21 cellular contexts compared by ENCODE assay signal in the genomic region with DNA sequence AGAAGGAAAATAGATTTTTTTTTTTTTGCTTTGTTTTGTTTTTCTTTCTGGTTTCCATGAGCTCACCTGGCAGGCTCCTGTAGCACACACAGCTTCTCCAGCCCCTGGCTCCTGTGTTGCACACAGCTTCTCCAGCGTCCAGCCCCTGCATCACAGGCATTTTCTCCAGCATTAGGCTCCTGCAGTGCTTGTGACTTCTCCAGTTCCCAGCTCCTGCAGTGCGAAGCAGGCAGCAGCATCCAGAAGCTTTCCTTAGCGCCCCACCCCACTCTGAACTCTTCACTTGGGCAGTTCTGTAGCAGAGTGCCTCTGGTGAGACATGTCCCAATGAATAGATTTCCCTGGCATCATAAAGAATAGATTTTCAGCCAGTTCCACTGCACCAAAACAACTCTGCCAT. TPM values are rescaled to one million over a fixed set of nuclear protein-coding genes. Genes with fewer than 3 reads are reported as not detected.
"Had no signal": no experiment of that assay in that cellular context is flagged by ENCODE, and none has a peak within 500 bp of the region (broad histone marks: within the 10 kb centered on the region; RNA-seq: fewer than 3 reads in every experiment).

No MANE protein-coding gene starts in this region.

- ATAC-seq: foreskin keratinocyte; heart left ventricle; left colon; lower lobe of right lung; psoas muscle; right lobe of liver; stimulated activated naive CD8-positive, alpha-beta T cell treated with anti-CD3 and anti-CD28 coated beads, Interleukin-15, Interleukin-2, amounts not matched to agents 100 U/mL and 50 U/mL, for 24 hours had no signal

- DNase-seq: activated CD4-positive, alpha-beta T cell treated with anti-CD3 and anti-CD28 coated beads, Interleukin-2, amount 50 U/mL, for 1 hour; activated CD4-positive, CD25-positive, alpha-beta regulatory T cell; activated CD8-positive, alpha-beta memory T cell treated with anti-CD3 and anti-CD28 coated beads for 24 hours; activated naive CD8-positive, alpha-beta T cell treated with anti-CD3 and anti-CD28 coated beads for 36 hours; cortex of kidney; effector CD8-positive, alpha-beta T cell; foreskin keratinocyte; heart left ventricle; left colon; lower lobe of right lung; midbrain; psoas muscle; right lobe of liver; stimulated activated naive CD8-positive, alpha-beta T cell treated with anti-CD3 and anti-CD28 coated beads, Interleukin-15, Interleukin-2, amounts not matched to agents 100 U/mL and 50 U/mL, for 24 hours; transverse colon had no signal

- H3K9me3 ChIP-seq: heart left ventricle, lower lobe of right lung, psoas muscle, right lobe of liver, transverse colon had no signal

- H3K4me1 Mint-ChIP-seq: central memory CD8-positive, alpha-beta T cell had no signal

- H3K27ac Mint-ChIP-seq: activated naive CD8-positive, alpha-beta T cell treated with anti-CD3 and anti-CD28 coated beads for 36 hours; brain; T-helper 2 cell treated with Interferon-gamma antibody and Interleukin-4, amounts not matched to agents 5 μg/mL and 100 μg/mL, for 36 hours had no signal

- H3K27ac ChIP-seq: foreskin keratinocyte, heart left ventricle, lower lobe of right lung, psoas muscle, right lobe of liver, transverse colon had no signal

- H3K36me3 Mint-ChIP-seq: activated naive CD8-positive, alpha-beta T cell treated with anti-CD3 and anti-CD28 coated beads for 36 hours; brain had no signal

- H3K9me3 Mint-ChIP-seq: activated naive CD8-positive, alpha-beta T cell treated with anti-CD3 and anti-CD28 coated beads for 36 hours; central memory CD8-positive, alpha-beta T cell; neural crest cell; T-helper 2 cell treated with Interferon-gamma antibody and Interleukin-4, amounts not matched to agents 5 μg/mL and 100 μg/mL, for 36 hours had no signal

- H3K4me3 Mint-ChIP-seq: activated naive CD8-positive, alpha-beta T cell treated with anti-CD3 and anti-CD28 coated beads for 36 hours; brain; central memory CD8-positive, alpha-beta T cell; neural crest cell; T-helper 2 cell treated with Interferon-gamma antibody and Interleukin-4, amounts not matched to agents 5 μg/mL and 100 μg/mL, for 36 hours had no signal

RNA-seq across cellular contexts. Expression of gene CCDC39, which starts 5.5 kb away (rescaled TPM):
- total RNA-seq: activated naive CD8-positive, alpha-beta T cell treated with anti-CD3 and anti-CD28 coated beads for 36 hours; foreskin keratinocyte; heart left ventricle; left colon; osteocyte; right lobe of liver; smooth muscle cell had no signal
